ENCODE assay signal across 9 cellular contexts in genomic region chr4:171813195-171813955, GRCh38. TPM values are rescaled to one million over a fixed set of nuclear protein-coding genes. Genes with fewer than 3 reads are reported as not detected.
DNase-seq lines count a peak whose midpoint lies in the region; ATAC-seq, FAIRE-seq and TF ChIP-seq lines count a peak whose summit lies in the region.
"Had no signal": no experiment of that assay in that cellular context is flagged by ENCODE, and none has a peak within 500 bp of the region (broad histone marks: within the 10 kb centered on the region; RNA-seq: fewer than 3 reads in every experiment).

Gene GALNTL6, plus strand, starts transcription at chr4:171813404.

- no peak within 1 kb of the TSS for H3K27ac ChIP-seq in pancreas
- H3K27ac ChIP-seq: VCaP had no signal

- H3K9me3 Mint-ChIP-seq in activated T-cell treated with anti-CD3 and anti-CD28 coated beads, Interleukin-2, amount 50 U/mL, for 4 hours: peaks cover 4% of the 10 kb centered on the region
- H3K9me3 Mint-ChIP-seq in activated CD4-positive, alpha-beta memory T cell treated with anti-CD3 and anti-CD28 coated beads for 36 hours: peaks cover 2% of the 10 kb centered on the region

- peaks cover 0 to 25% (median 2%) of the 10 kb centered on the region in 4 donors for H3K27me3 ChIP-seq in pancreas

- H3K4me3 Mint-ChIP-seq in activated T-cell treated with anti-CD3 and anti-CD28 coated beads, Interleukin-2, amount 50 U/mL, for 4 hours: peak within 1 kb of the TSS; percentile 8
- H3K4me3 Mint-ChIP-seq in activated CD4-positive, alpha-beta memory T cell treated with anti-CD3 and anti-CD28 coated beads for 36 hours: no peak within 1 kb of the TSS

- DNase-seq in activated T-cell treated with anti-CD3 and anti-CD28 coated beads, Interleukin-2, amount 50 U/mL, for 4 hours: no peak
- DNase-seq in activated T-cell treated with anti-CD3 and anti-CD28 coated beads, Interleukin-2, amount 50 U/mL, for 48 hours: no peak
- DNase-seq in NCI-H1105 (lab: John Stamatoyannopoulos, UW): peak; percentile 18
- DNase-seq in epithelial cell of proximal tubule (ENCODE audit: low read depth): no peak
- peak in 2 of 6 donors; percentile 56 to 58 for DNase-seq in pancreas
- DNase-seq in activated CD4-positive, CD25-positive, alpha-beta regulatory T cell treated with anti-CD3 and anti-CD28 coated beads, Interleukin-2, amount 50 U/mL, for 72 hours: no peak
- no peak for DNase-seq in activated CD4-positive, alpha-beta memory T cell treated with anti-CD3 and anti-CD28 coated beads for 36 hours
- no peak for DNase-seq in hippocampal formation (lab: John Stamatoyannopoulos, UW)

- peaks cover 18% of the 10 kb centered on the region for H3K27me3 Mint-ChIP-seq in activated T-cell treated with anti-CD3 and anti-CD28 coated beads, Interleukin-2, amount 50 U/mL, for 4 hours (ENCODE audit: low read depth)
- H3K27me3 Mint-ChIP-seq in activated CD4-positive, alpha-beta memory T cell treated with anti-CD3 and anti-CD28 coated beads for 36 hours: peaks cover 13% of the 10 kb centered on the region

- no peak for TF ChIP-seq CTCF in epithelial cell of proximal tubule (conservative IDR thresholded peaks at IDR 0.05; ENCODE audit: low read depth, low read length)
- TF ChIP-seq CTCF in pancreas (IDR thresholded peaks at IDR 0.05): no peak

- H3K36me3 Mint-ChIP-seq in activated T-cell treated with anti-CD3 and anti-CD28 coated beads, Interleukin-2, amount 50 U/mL, for 4 hours (ENCODE audit: insufficient read depth): no peaks in the 10 kb centered on the region
- peaks cover 2% of the 10 kb centered on the region for H3K36me3 Mint-ChIP-seq in activated CD4-positive, alpha-beta memory T cell treated with anti-CD3 and anti-CD28 coated beads for 36 hours

- H3K36me3 ChIP-seq in pancreas: no peaks in the 10 kb centered on the region

- WGBS in pancreas, 2 donors: 1 to 2% methylated on average over 63 to 75 of the region's 75 CpGs

- CTCF ChIA-PET in activated CD4-positive, alpha-beta memory T cell treated with anti-CD3 and anti-CD28 coated beads for 36 hours (lab: Charles Lee): no interaction called here

- peaks cover 0 to 5% (median 3%) of the 10 kb centered on the region in 3 donors for H3K4me1 ChIP-seq in pancreas

- intact Hi-C loops in pancreas (cut with DNase I): no loop called here
- intact Hi-C loops in activated CD4-positive, alpha-beta memory T cell treated with anti-CD3 and anti-CD28 coated beads for 36 hours (cut with micrococcal nuclease): no loop called here

- no peak for FAIRE-seq in pancreas (lab: Jason Lieb, UNC)

- no peak within 1 kb of the TSS for H3K27ac Mint-ChIP-seq in activated CD4-positive, alpha-beta memory T cell treated with anti-CD3 and anti-CD28 coated beads for 36 hours

- H3K4me1 Mint-ChIP-seq in activated T-cell treated with anti-CD3 and anti-CD28 coated beads, Interleukin-2, amount 50 U/mL, for 4 hours (ENCODE audit: low read depth): peaks cover 2% of the 10 kb centered on the region
- no peaks in the 10 kb centered on the region for H3K4me1 Mint-ChIP-seq in activated CD4-positive, alpha-beta memory T cell treated with anti-CD3 and anti-CD28 coated beads for 36 hours (ENCODE audit: low read depth)

- H3K9me3 ChIP-seq in pancreas: peaks cover 0 to 2% (median 0%) of the 10 kb centered on the region in 4 donors

- H3K4me3 ChIP-seq in epithelial cell of proximal tubule (ENCODE audit: low read depth, low read length) (peak within 1 kb of the TSS; percentile 45), pancreas (peak within 1 kb of the TSS; percentile 3 to 50 (median 16))

- peak in 1 of 2 donors; percentile 27 for ATAC-seq in activated T-cell treated with anti-CD3 and anti-CD28 coated beads, Interleukin-2, amount 50 U/mL, for 4 hours
- ATAC-seq in pancreas: peak; percentile 17 to 75 (median 49)

- POLR2A ChIA-PET in activated CD4-positive, alpha-beta memory T cell treated with anti-CD3 and anti-CD28 coated beads for 36 hours (lab: Charles Lee): no interaction called here

RNA-seq across cellular contexts. Expression of gene GALNTL6, which starts in this region (rescaled TPM):
- not detected for total RNA-seq in activated T-cell treated with anti-CD3 and anti-CD28 coated beads, Interleukin-2, amount 50 U/mL, for 4 hours
- not detected in 2 replicates for total RNA-seq in epithelial cell of proximal tubule
- under 1 TPM in 3 of 6 donors, not detected in 3; 0.13 to 0.41 (median 0.18) TPM for total RNA-seq in pancreas
- under 1 TPM in 1 of 2 donors, not detected in 1; 0.23 TPM for polyA plus RNA-seq in pancreas
- not detected for total RNA-seq in activated CD4-positive, alpha-beta memory T cell treated with anti-CD3 and anti-CD28 coated beads for 36 hours

Comparison
In these comparisons a context has a peak if more than half of its experiments do, and no peak if none do; other contexts are left out.
1. Peak in ATAC-seq and H3K4me3 ChIP-seq in pancreas; RNA of the gene not detected or under 1 TPM.